In genomic region chr15:88997531-88997930, GRCh38 we compare ENCODE assay signal across 1 cellular context.
TF ChIP-seq lines count a peak whose summit lies in the region.

No MANE protein-coding gene starts in this region.

TF ChIP-seq in GM23338, 12 proteins besides CTCF, POLR2A, EP300 and RAD21 (continued from another document):
- TF ChIP-seq ZNF462 (CRISPR knock-in tag; IDR thresholded peaks at IDR 0.05): no peak
- no peak for TF ChIP-seq ZNF331 (CRISPR knock-in tag; IDR thresholded peaks at IDR 0.05; ENCODE audit: low read depth)
- TF ChIP-seq STAT1 (IDR thresholded peaks at IDR 0.05; ENCODE audit: unreplicated experiment): no peak
- no peak for TF ChIP-seq ETS1 (IDR thresholded peaks at IDR 0.05)
- no peak for TF ChIP-seq CREB1 (CRISPR knock-in tag; IDR thresholded peaks at IDR 0.05; ENCODE audit: low read depth)
